18 cellular contexts compared by ENCODE assay signal in the genomic region with DNA sequence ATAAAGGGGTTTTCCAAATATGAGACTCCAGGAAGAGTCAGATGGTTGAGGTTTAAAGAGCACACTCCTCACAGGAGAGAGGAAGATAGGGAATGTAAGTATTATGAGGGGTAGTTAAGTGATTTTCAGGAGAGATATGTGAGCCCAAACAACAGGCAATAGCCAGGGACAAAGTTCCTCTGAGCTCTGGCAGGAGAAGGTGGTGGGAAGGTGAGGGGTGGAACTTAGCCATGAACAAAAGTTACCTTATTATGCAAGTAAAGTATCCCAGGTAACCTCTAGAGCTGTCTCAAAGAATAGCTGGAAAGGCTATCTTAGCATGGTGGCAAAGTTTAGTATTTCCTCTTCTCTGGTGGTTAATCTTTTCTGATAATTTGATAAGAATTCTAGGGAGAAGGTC.
A peak's percentile ranks its signal among the peaks of the same experiment; 100 is the strongest.
DNase-seq lines count a peak whose midpoint lies in the region; ATAC-seq and TF ChIP-seq lines count a peak whose summit lies in the region.
"Had no signal": no experiment of that assay in that cellular context is flagged by ENCODE, and none has a peak within 500 bp of the region (broad histone marks: within the 10 kb centered on the region; RNA-seq: fewer than 3 reads in every experiment).

No MANE protein-coding gene starts in this region.

- H2BK12ac ChIP-seq in H9 (ENCODE audit: insufficient read length, low read depth, low read length) = no peak overlapping the region

- no peak overlapping the region for H3K27ac ChIP-seq in H9 (ENCODE audit: insufficient read length, low read depth, low read length)
- no peak overlapping the region for H3K27ac ChIP-seq in tibial nerve
- H3K27ac ChIP-seq in tibial artery = no peak overlapping the region
- H3K27ac ChIP-seq: C4-2B had no signal

- no peaks in the 10 kb centered on the region for H3K27me3 Mint-ChIP-seq in H9 (ENCODE audit: low read depth)
- H3K27me3 Mint-ChIP-seq in WTC11 (ENCODE audit: low read depth) = no peaks in the 10 kb centered on the region
- H3K27me3 Mint-ChIP-seq: CD4-positive, alpha-beta T cell had no signal

- no peak overlapping the region for H4K8ac ChIP-seq in H9 (replicated peaks; ENCODE audit: insufficient read length, low read depth, low read length)

- no peak overlapping the region for H3K23ac ChIP-seq in H9 (ENCODE audit: insufficient read length, low read depth, low read length)

- POLR2A ChIA-PET in WTC11 (lab: Charles Lee) = no interaction called here

- H3K9me3 ChIP-seq in H9 (ENCODE audit: control insufficient read depth, low read depth, low read length) (no peaks in the 10 kb centered on the region), tibial nerve (no peaks in the 10 kb centered on the region), tibial artery (no peaks in the 10 kb centered on the region)

- intact Hi-C loops in tibial artery (cut with DNase I; ENCODE audit: low total_unique reads) = no loop called here

- no peak overlapping the region for H4K5ac ChIP-seq in H9 (ENCODE audit: insufficient read length, low read depth, low read length)

- no peak for TF ChIP-seq CTCF in H9 (conservative IDR thresholded peaks at IDR 0.05)
- no peak for TF ChIP-seq CTCF in LNCaP clone FGC (IDR thresholded peaks at IDR 0.05; ENCODE audit: control insufficient read depth, extremely low read depth, insufficient read depth)
- no peak for TF ChIP-seq CTCF in WTC11 (IDR thresholded peaks at IDR 0.05)
- no peak for TF ChIP-seq CTCF in tibial nerve (IDR thresholded peaks at IDR 0.05)
- no peak for TF ChIP-seq CTCF in tibial artery (IDR thresholded peaks at IDR 0.05)

- H2BK120ac ChIP-seq in H9 (ENCODE audit: low read depth, low read length, poor library complexity, severe bottlenecking) = no peak overlapping the region

- H3K56ac ChIP-seq in H9 (ENCODE audit: insufficient read length, low read depth, low read length) = no peak overlapping the region

- no peaks in the 10 kb centered on the region for H4K20me1 ChIP-seq in H9 (ENCODE audit: control insufficient read depth, insufficient read depth, insufficient read length)

- H3K36me3 Mint-ChIP-seq in H9 (ENCODE audit: insufficient read depth in 1 of 3, low read depth in 3 of 3) (no peaks in the 10 kb centered on the region), WTC11 (no peaks in the 10 kb centered on the region; the same call in 1 of the 2 replicates)

- ATAC-seq in WTC11 (peak; percentile 55; the same call in 1 of the 2 replicates), GM19351 (IDR thresholded peaks at IDR 0.05; ENCODE audit: unreplicated experiment) (no peak)
- ATAC-seq: HCT116 had no signal

- no peak overlapping the region for H3T11ph ChIP-seq in H9 (ENCODE audit: low read length)

- H3K4me2 ChIP-seq in H9 (ENCODE audit: insufficient read depth, insufficient read length, low read length) = no peak overlapping the region

- H3K27me3 ChIP-seq in H9 (ENCODE audit: insufficient read depth, low read length) = no peaks in the 10 kb centered on the region
- H3K27me3 ChIP-seq in tibial nerve = no peaks in the 10 kb centered on the region
- no peaks in the 10 kb centered on the region for H3K27me3 ChIP-seq in tibial artery

- no peak overlapping the region for H3K9ac ChIP-seq in H9 (ENCODE audit: extremely low read depth, insufficient read length, low read length)

- no peak for TF ChIP-seq POLR2A in tibial nerve (IDR thresholded peaks at IDR 0.05)

- CTCF ChIA-PET in WTC11 (lab: Charles Lee) = no interaction called here

- H3K4me3 Mint-ChIP-seq in H9 (no peak overlapping the region), WTC11 (no peak overlapping the region)
- H3K4me3 Mint-ChIP-seq: CD4-positive, alpha-beta T cell had no signal

- H3K36me3 ChIP-seq in tibial nerve (no peaks in the 10 kb centered on the region), tibial artery (no peaks in the 10 kb centered on the region)

- no peak for TF ChIP-seq EP300 in tibial nerve (IDR thresholded peaks at IDR 0.05)

- no peak overlapping the region for H2AK5ac ChIP-seq in H9 (ENCODE audit: insufficient read length, low read length)

- H2AFZ ChIP-seq in H9 (ENCODE audit: low read length) = peak overlapping the region; percentile 36

- DNase-seq in H9 (no peak), LNCaP clone FGC (ENCODE audit: low read depth) (no peak), WTC11 (ENCODE audit: low spot score) (no peak), islet precursor cell (peak; percentile 59), superior temporal gyrus (ENCODE audit: extremely low spot score) (no peak), tibial nerve (ENCODE audit: low spot score in 2 of 2) (no peak), tibial artery (no peak)
- DNase-seq: AML-193; CD4-positive, alpha-beta T cell; DMS153; DMS79; GDM1; IMR-90; Karpas-422; KBM-7 had no signal

- H3K79me1 ChIP-seq in H9 (ENCODE audit: insufficient read depth, low read depth, low read length, poor library complexity, severe bottlenecking) = no peaks in the 10 kb centered on the region

- H3K9me3 Mint-ChIP-seq in H9 (no peaks in the 10 kb centered on the region; a peak in 1 of 5 replicates), WTC11 (0 out of 2 replicates have a peak, but pooled peaks cover 3% of the 10 kb centered on the region)

- H3K14ac ChIP-seq in H9 (ENCODE audit: insufficient read depth, low read length) = no peak overlapping the region

- no peak overlapping the region for H4K91ac ChIP-seq in H9 (ENCODE audit: insufficient read length, low read depth, low read length)

- H3K18ac ChIP-seq in H9 (ENCODE audit: insufficient read length, low read depth, low read length) = no peak overlapping the region

- H3K27ac Mint-ChIP-seq in H9 (peak overlapping the region in 1 of 3 experiments; percentile 5; a peak in 1 of 7 replicates), WTC11 (peak overlapping the region; percentile 3; the same call in 1 of the 2 replicates)
- H3K27ac Mint-ChIP-seq: CD4-positive, alpha-beta T cell had no signal

- no peak overlapping the region for H2BK15ac ChIP-seq in H9 (ENCODE audit: low read depth, low read length)

- H3K4ac ChIP-seq in H9 (ENCODE audit: low read depth, low read length) = no peak overlapping the region

- no peaks in the 10 kb centered on the region for H3K79me2 ChIP-seq in H9 (ENCODE audit: insufficient read depth, low read length)

- H2BK5ac ChIP-seq in H9 (ENCODE audit: insufficient read length, low read length) = no peak overlapping the region

- H3K4me3 ChIP-seq in LNCaP clone FGC (ENCODE audit: low read depth, low read length) (peak overlapping the region; percentile 68), tibial nerve (no peak overlapping the region), tibial artery (no peak overlapping the region)

- no peak overlapping the region for H2BK20ac ChIP-seq in H9 (ENCODE audit: low read depth, low read length, poor library complexity, severe bottlenecking)

- no peaks in the 10 kb centered on the region for H3K23me2 ChIP-seq in H9 (ENCODE audit: insufficient read length, low read depth, low read length, poor library complexity, severe bottlenecking)

- peaks cover 5 to 6% of the 10 kb centered on the region in 2 experiments for H3K4me1 Mint-ChIP-seq in H9
- H3K4me1 Mint-ChIP-seq in WTC11 = peaks cover 6% of the 10 kb centered on the region

- H3K4me1 ChIP-seq in H9 (ENCODE audit: insufficient read depth, low read length) = no peaks in the 10 kb centered on the region
- H3K4me1 ChIP-seq in tibial nerve = no peaks in the 10 kb centered on the region
- H3K4me1 ChIP-seq in tibial artery = no peaks in the 10 kb centered on the region

TF ChIP-seq in WTC11, 78 proteins besides CTCF, POLR2A, EP300 and RAD21 (continues in another document):
- TF ChIP-seq JUN (CRISPR knock-in tag; IDR thresholded peaks at IDR 0.05) (no peak), FOXK1 (CRISPR knock-in tag; IDR thresholded peaks at IDR 0.05) (no peak)
- TF ChIP-seq, protein P1, sequence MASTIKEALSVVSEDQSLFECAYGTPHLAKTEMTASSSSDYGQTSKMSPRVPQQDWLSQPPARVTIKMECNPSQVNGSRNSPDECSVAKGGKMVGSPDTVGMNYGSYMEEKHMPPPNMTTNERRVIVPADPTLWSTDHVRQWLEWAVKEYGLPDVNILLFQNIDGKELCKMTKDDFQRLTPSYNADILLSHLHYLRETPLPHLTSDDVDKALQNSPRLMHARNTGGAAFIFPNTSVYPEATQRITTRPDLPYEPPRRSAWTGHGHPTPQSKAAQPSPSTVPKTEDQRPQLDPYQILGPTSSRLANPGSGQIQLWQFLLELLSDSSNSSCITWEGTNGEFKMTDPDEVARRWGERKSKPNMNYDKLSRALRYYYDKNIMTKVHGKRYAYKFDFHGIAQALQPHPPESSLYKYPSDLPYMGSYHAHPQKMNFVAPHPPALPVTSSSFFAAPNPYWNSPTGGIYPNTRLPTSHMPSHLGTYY (CRISPR knock-in tag; IDR thresholded peaks at IDR 0.05) = no peak
- TF ChIP-seq, protein P2, sequence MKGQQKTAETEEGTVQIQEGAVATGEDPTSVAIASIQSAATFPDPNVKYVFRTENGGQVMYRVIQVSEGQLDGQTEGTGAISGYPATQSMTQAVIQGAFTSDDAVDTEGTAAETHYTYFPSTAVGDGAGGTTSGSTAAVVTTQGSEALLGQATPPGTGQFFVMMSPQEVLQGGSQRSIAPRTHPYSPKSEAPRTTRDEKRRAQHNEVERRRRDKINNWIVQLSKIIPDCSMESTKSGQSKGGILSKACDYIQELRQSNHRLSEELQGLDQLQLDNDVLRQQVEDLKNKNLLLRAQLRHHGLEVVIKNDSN (CRISPR knock-in tag; IDR thresholded peaks at IDR 0.05) = no peak
